Comparison of ENCODE assay signal across 21 cellular contexts in the genomic region with DNA sequence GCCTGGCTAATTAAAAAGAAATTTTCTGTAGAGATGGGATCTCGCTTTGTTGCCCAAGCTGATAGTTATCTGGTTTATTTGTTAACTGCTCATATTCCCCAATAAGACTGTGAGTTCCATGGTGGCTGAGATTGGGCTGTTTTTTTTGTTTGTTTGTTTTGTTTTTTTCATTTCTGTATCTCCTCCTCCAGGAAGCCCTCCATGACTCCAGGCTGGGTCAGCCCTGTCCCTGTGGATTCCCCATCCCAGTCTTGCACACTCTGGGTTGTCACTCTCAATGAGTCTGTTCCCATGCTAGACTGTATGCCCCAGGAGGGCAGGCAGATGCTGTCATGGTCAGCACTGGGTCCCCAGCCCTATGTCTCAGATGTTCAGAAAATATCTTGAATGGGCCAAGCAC. TPM values are rescaled to one million over a fixed set of nuclear protein-coding genes. Genes with fewer than 3 reads are reported as not detected.
A peak's percentile ranks its signal among the peaks of the same experiment; 100 is the strongest.
DNase-seq lines count a peak whose midpoint lies in the region; ATAC-seq, FAIRE-seq and TF ChIP-seq lines count a peak whose summit lies in the region.
"Had no signal": no experiment of that assay in that cellular context is flagged by ENCODE, and none has a peak within 500 bp of the region (broad histone marks: within the 10 kb centered on the region; RNA-seq: fewer than 3 reads in every experiment).

No MANE protein-coding gene starts in this region.

- no peaks in the 10 kb centered on the region; a peak in 1 of 5 replicates for H3K27me3 ChIP-seq in K562 (ENCODE audit: control insufficient read depth in 2 of 2, insufficient read depth in 2 of 2, low read length in 2 of 2)
- H3K27me3 ChIP-seq: BLaER1 had no signal

- H4K20me1 ChIP-seq in K562 (replicated peaks; ENCODE audit: control insufficient read depth, insufficient read depth, low read length): no peaks in the 10 kb centered on the region; the same call in 1 of the 2 replicates
- H4K20me1 ChIP-seq: BLaER1 had no signal

- H3K79me2 ChIP-seq in K562 (ENCODE audit: control insufficient read depth, insufficient read depth, low read length): peaks cover 17% of the 10 kb centered on the region

- in situ Hi-C loops in K562 (cut with MboI): no loop called here

- H3K27ac ChIP-seq in RWPE1 (peak overlapping the region; percentile 99), K562 (ENCODE audit: extremely low read depth, low read depth, low read length) (no peak overlapping the region)
- H3K27ac ChIP-seq: BLaER1, KMS-11 had no signal

- DNase-seq in activated CD4-positive, alpha-beta T cell treated with anti-CD3 and anti-CD28 coated beads for 36 hours: no peak
- DNase-seq in activated CD4-positive, alpha-beta T cell treated with anti-CD3 and anti-CD28 coated beads for 1 hour: no peak
- DNase-seq in RWPE1 (ENCODE audit: low spot score) (no peak), K562 (ENCODE audit: extremely low read depth in 1 of 4, low spot score in 3 of 4) (peak in 1 of 4 experiments; percentile 5), DMS114 treated with DMSO at 0.1 percent for 48 hours (lab: John Stamatoyannopoulos, UW; ENCODE audit: unreplicated experiment) (no peak)
- DNase-seq: Calu3; CD4-positive, alpha-beta memory T cell; DMS53; DND-41; EL had no signal

- no peak for ATAC-seq in activated CD4-positive, alpha-beta T cell treated with anti-CD3 and anti-CD28 coated beads for 36 hours
- ATAC-seq in K562 (no peak), HG02840 (IDR thresholded peaks at IDR 0.05; ENCODE audit: low FRiP score, unreplicated experiment) (no peak), HG03097 (IDR thresholded peaks at IDR 0.05; ENCODE audit: low FRiP score, unreplicated experiment) (no peak)
- ATAC-seq: GM12878 had no signal

- peak; percentile 29; the same call in 1 of the 2 replicates for TF ChIP-seq POLR2A in K562 (conservative IDR thresholded peaks at IDR 0.05)

- H3K9me3 ChIP-seq in K562 (replicated peaks; ENCODE audit: control insufficient read depth, insufficient read depth, low read depth, low read length): no peaks in the 10 kb centered on the region
- H3K9me3 ChIP-seq: BLaER1, HAP-1 had no signal

- H3K27me3 Mint-ChIP-seq in activated CD4-positive, alpha-beta T cell treated with anti-CD3 and anti-CD28 coated beads for 36 hours: no peaks in the 10 kb centered on the region
- H3K27me3 Mint-ChIP-seq: CD4-positive, alpha-beta memory T cell had no signal

- H3K36me3 Mint-ChIP-seq in activated CD4-positive, alpha-beta T cell treated with anti-CD3 and anti-CD28 coated beads for 36 hours (ENCODE audit: low read depth): peaks cover 43% of the 10 kb centered on the region

- no peak overlapping the region for H3K4me2 ChIP-seq in K562 (ENCODE audit: insufficient read depth, low read length)
- H3K4me2 ChIP-seq: BLaER1, KMS-11 had no signal

- CTCF ChIA-PET in activated CD4-positive, alpha-beta T cell treated with anti-CD3 and anti-CD28 coated beads for 36 hours (lab: Charles Lee): no interaction called here
- CTCF ChIA-PET in RWPE1 (lab: Yijun Ruan, JAX): no interaction called here
- CTCF ChIA-PET in K562 (lab: Yijun Ruan, JAX; ENCODE audit: low intra/inter-chr PET ratio): no interaction called here

- WGBS in K562 (ENCODE audit: insufficient coverage, low coverage, missing lambda C conversion rate): 85% methylated on average over 1 of the region's 1 CpG

- no TSS peak for BruUV-seq in K562 (replicated peaks; lab: Mats Ljungman, UMichigan)

- H3K4me1 ChIP-seq in K562 (replicated peaks in 1 of 2; ENCODE audit: control insufficient read depth in 2 of 2, insufficient read depth in 2 of 2, low read length in 2 of 2): peaks cover 29 to 56% of the 10 kb centered on the region in 2 experiments

- no peak overlapping the region for H3K9ac ChIP-seq in K562 (ENCODE audit: insufficient read depth in 1 of 2, low read depth in 2 of 2, low read length in 2 of 2)
- H3K9ac ChIP-seq: BLaER1, KMS-11 had no signal

- no peak overlapping the region for H3K4me3 ChIP-seq in K562
- H3K4me3 ChIP-seq: BLaER1, GM12878, HAP-1 had no signal

- no peak for FAIRE-seq in K562 (lab: Jason Lieb, UNC)
- FAIRE-seq: GM12878, GM19239 had no signal

- H3K27ac Mint-ChIP-seq in activated CD4-positive, alpha-beta T cell treated with anti-CD3 and anti-CD28 coated beads for 36 hours: peak overlapping the region; percentile 13
- H3K27ac Mint-ChIP-seq: CD14-positive monocyte had no signal

- H2AFZ ChIP-seq in K562 (ENCODE audit: low read depth, low read length): no peak overlapping the region

- H3K4me3 Mint-ChIP-seq in activated CD4-positive, alpha-beta T cell treated with anti-CD3 and anti-CD28 coated beads for 36 hours: no peak overlapping the region
- H3K4me3 Mint-ChIP-seq: CD14-positive monocyte had no signal

- H3K36me3 ChIP-seq in K562 (ENCODE audit: control insufficient read depth, insufficient read depth, low read length): peaks cover 9% of the 10 kb centered on the region; the same call in 1 of the 3 replicates
- H3K36me3 ChIP-seq: HAP-1 had no signal

- no peaks in the 10 kb centered on the region for H3K9me1 ChIP-seq in K562 (ENCODE audit: control insufficient read depth, insufficient read depth, low read length)

- H3K4me1 Mint-ChIP-seq in activated CD4-positive, alpha-beta T cell treated with anti-CD3 and anti-CD28 coated beads for 36 hours: peaks cover 29% of the 10 kb centered on the region

- no peaks in the 10 kb centered on the region for H3K9me3 Mint-ChIP-seq in activated CD4-positive, alpha-beta T cell treated with anti-CD3 and anti-CD28 coated beads for 36 hours (ENCODE audit: low read depth)
- H3K9me3 Mint-ChIP-seq: CD14-positive monocyte; CD4-positive, alpha-beta memory T cell had no signal

- POLR2A ChIA-PET in activated CD4-positive, alpha-beta T cell treated with anti-CD3 and anti-CD28 coated beads for 36 hours (lab: Charles Lee): no interaction called here
- POLR2A ChIA-PET in RWPE1 (lab: Yijun Ruan, JAX; ENCODE audit: low non-redundant PET) (interaction anchor here (0.5 kb wide), 1 partner anchor 37 kb away, joined by 7 read pairs; no protein-coding TSS in a partner anchor), K562 (lab: Yijun Ruan, JAX) (interaction anchor here (1.6 kb wide), 1 partner anchor 20 kb away, joined by 4 read pairs; no protein-coding TSS in a partner anchor)

- TF ChIP-seq RAD21 in K562 (CRISPR knock-in tag; conservative IDR thresholded peaks at IDR 0.05 in 1 of 2, IDR thresholded peaks at IDR 0.05 in 1 of 2): no peak

- TF ChIP-seq CTCF in RWPE1 (conservative IDR thresholded peaks at IDR 0.05; ENCODE audit: low read depth): no peak
- no peak for TF ChIP-seq CTCF in K562 (IDR thresholded peaks at IDR 0.05 in 2 of 3, conservative IDR thresholded peaks at IDR 0.05 in 1 of 3; ENCODE audit: insufficient read depth in 2 of 3, low read depth in 1 of 3, low read length in 3 of 3)

- intact Hi-C loops in activated CD4-positive, alpha-beta T cell treated with anti-CD3 and anti-CD28 coated beads for 36 hours (cut with DNase I, micrococcal nuclease): no loop called here
- intact Hi-C loops in K562 (cut with micrococcal nuclease): no loop called here

- TF ChIP-seq EP300 in K562 (IDR thresholded peaks at IDR 0.05; ENCODE audit: low read length): no peak

RNA-seq across cellular contexts. Expression of gene EML2, which starts 2.9 kb away (rescaled TPM):
- total RNA-seq in activated CD4-positive, alpha-beta T cell treated with anti-CD3 and anti-CD28 coated beads for 36 hours: 100 to 1,000 TPM; 121 to 134 TPM
- 111 and 247 TPM in 2 replicates for total RNA-seq in K562 (2011; cell fraction: chromatin; rRNA removed; ENCODE audit: low replicate concordance)
- total RNA-seq in K562 (2011; cell fraction: nucleolus; rRNA removed): 153 and 167 TPM in 2 replicates
- 116 and 121 TPM in 2 replicates for total RNA-seq in K562 (2011; cell fraction: nucleoplasm; rRNA removed)
- total RNA-seq in K562 (2014; rRNA removed) (38.8 and 45.0 TPM in 2 replicates), K562 (2014; rRNA removed; fragmentation: Illumina TruSeq; extraction: Trizol) (13.0 and 16.7 TPM in 2 replicates), K562 (2015; rRNA removed; fragmentation: Illumina TruSeq; extraction: Trizol) (19.6 and 21.6 TPM in 2 replicates), K562 (2021) (56.3 and 69.6 TPM in 2 replicates)
- polyA plus RNA-seq in K562 (2011; rRNA removed) (24.8 and 42.3 TPM in 2 replicates), K562 (2014; fragmentation: Illumina TruSeq; extraction: Trizol) (30.7 and 40.9 TPM in 2 replicates), K562 (2014; fragmentation: Nextera tagmentation; extraction: Ambion mirVana) (1 to 10 TPM; 2.6 to 2.7 TPM), K562 (2014; rRNA removed) (50.9 and 53.9 TPM in 2 replicates)
- 33.6 and 35.3 TPM in 2 replicates for polyA plus RNA-seq in K562 (2011; cell fraction: cytosol; rRNA removed)
- 183 and 277 TPM in 2 replicates for polyA plus RNA-seq in K562 (2011; cell fraction: nucleus; rRNA removed)
- 52.0 and 83.3 TPM in 2 replicates for polyA plus RNA-seq in K562 (2012)
- 17.6 and 20.1 TPM in 2 replicates for polyA minus RNA-seq in K562 (2011; rRNA and poly(A)+ RNA removed)
- 23.7 and 26.5 TPM in 2 replicates for polyA minus RNA-seq in K562 (2011; cell fraction: cytosol; rRNA and poly(A)+ RNA removed)
- polyA minus RNA-seq in K562 (2011; cell fraction: nucleus; rRNA and poly(A)+ RNA removed): 41.0 and 43.9 TPM in 2 replicates

RNA-seq across cellular contexts. Expression of gene GIPR, which starts 31.7 kb away (rescaled TPM):
- total RNA-seq in activated CD4-positive, alpha-beta T cell treated with anti-CD3 and anti-CD28 coated beads for 36 hours: 1 to 10 TPM; 4.5 to 5.9 TPM
- total RNA-seq in K562 (2011; cell fraction: chromatin; rRNA removed; ENCODE audit: low replicate concordance): 167 and 311 TPM in 2 replicates
- total RNA-seq in K562 (2011; cell fraction: nucleolus; rRNA removed): 156 and 157 TPM in 2 replicates
- 157 and 215 TPM in 2 replicates for total RNA-seq in K562 (2011; cell fraction: nucleoplasm; rRNA removed)
- total RNA-seq in K562 (2014; rRNA removed): 12.7 and 14.9 TPM in 2 replicates
- total RNA-seq in K562 (2014; rRNA removed; fragmentation: Illumina TruSeq; extraction: Trizol): 13.4 and 13.6 TPM in 2 replicates
- total RNA-seq in K562 (2015; rRNA removed; fragmentation: Illumina TruSeq; extraction: Trizol): 19.6 and 19.8 TPM in 2 replicates
- 21.7 and 24.4 TPM in 2 replicates for total RNA-seq in K562 (2021)
- 10.7 and 14.0 TPM in 2 replicates for polyA plus RNA-seq in K562 (2011; rRNA removed)
- polyA plus RNA-seq in K562 (2011; cell fraction: cytosol; rRNA removed): 5.8 and 6.6 TPM in 2 replicates
- 109 and 181 TPM in 2 replicates for polyA plus RNA-seq in K562 (2011; cell fraction: nucleus; rRNA removed)
- polyA plus RNA-seq in K562 (2012): 31.1 and 55.4 TPM in 2 replicates
- 12.7 and 16.9 TPM in 2 replicates for polyA plus RNA-seq in K562 (2014; fragmentation: Illumina TruSeq; extraction: Trizol)
- polyA plus RNA-seq in K562 (2014; fragmentation: Nextera tagmentation; extraction: Ambion mirVana): 1 to 10 TPM; 2.2 to 2.5 TPM
- 26.3 and 26.8 TPM in 2 replicates for polyA plus RNA-seq in K562 (2014; rRNA removed)
- 13.2 and 19.1 TPM in 2 replicates for polyA minus RNA-seq in K562 (2011; rRNA and poly(A)+ RNA removed)
- 7.3 and 11.5 TPM in 2 replicates for polyA minus RNA-seq in K562 (2011; cell fraction: cytosol; rRNA and poly(A)+ RNA removed)
- polyA minus RNA-seq in K562 (2011; cell fraction: nucleus; rRNA and poly(A)+ RNA removed): 49.4 and 54.7 TPM in 2 replicates
- total RNA-seq: H4 had no signal
- polyA plus RNA-seq: CD14-positive monocyte had no signal

RNA-seq across cellular contexts. Expression of gene GPR4, which starts 34.3 kb away (rescaled TPM):
- not detected for total RNA-seq in activated CD4-positive, alpha-beta T cell treated with anti-CD3 and anti-CD28 coated beads for 36 hours
- 0.12 TPM in 2 replicates for total RNA-seq in K562 (2011; cell fraction: chromatin; rRNA removed; ENCODE audit: low replicate concordance)
- not detected in 2 replicates for total RNA-seq in K562 (2011; cell fraction: nucleolus; rRNA removed)
- total RNA-seq in K562 (2011; cell fraction: nucleoplasm; rRNA removed): not detected in 2 replicates
- total RNA-seq in K562 (2014; rRNA removed) (not detected in 2 replicates), K562 (2014; rRNA removed; fragmentation: Illumina TruSeq; extraction: Trizol) (not detected in 2 replicates), K562 (2015; rRNA removed; fragmentation: Illumina TruSeq; extraction: Trizol) (not detected in 2 replicates), K562 (2021) (0.07 and 0.09 TPM in 2 replicates)
- polyA plus RNA-seq in K562 (2011; rRNA removed) (0.03 TPM in 1 of 2 replicates, not detected in the other), K562 (2014; fragmentation: Illumina TruSeq; extraction: Trizol) (0.04 and 0.12 TPM in 2 replicates), K562 (2014; fragmentation: Nextera tagmentation; extraction: Ambion mirVana) (not detected), K562 (2014; rRNA removed) (0.03 TPM in 1 of 2 replicates, not detected in the other)
- 0.03 TPM in 1 of 2 replicates, not detected in the other for polyA plus RNA-seq in K562 (2011; cell fraction: cytosol; rRNA removed)
- 0.06 TPM in 2 replicates for polyA plus RNA-seq in K562 (2011; cell fraction: nucleus; rRNA removed)
- polyA plus RNA-seq in K562 (2012): 0.16 and 0.21 TPM in 2 replicates
- not detected in 2 replicates for polyA minus RNA-seq in K562 (2011; rRNA and poly(A)+ RNA removed)
- not detected in 2 replicates for polyA minus RNA-seq in K562 (2011; cell fraction: cytosol; rRNA and poly(A)+ RNA removed)
- 0.13 TPM in 1 of 2 replicates, not detected in the other for polyA minus RNA-seq in K562 (2011; cell fraction: nucleus; rRNA and poly(A)+ RNA removed)
- total RNA-seq: A673; Calu3; CD4-positive, alpha-beta memory T cell; GM12878; H4 had no signal
- polyA plus RNA-seq: AG04450; CD14-positive monocyte; CD4-positive, alpha-beta memory T cell; GM12878 had no signal

RNA-seq across cellular contexts. Expression of gene OPA3, which starts 51.7 kb away (rescaled TPM):
- 10 to 100 TPM; 13.8 to 14.4 TPM for total RNA-seq in activated CD4-positive, alpha-beta T cell treated with anti-CD3 and anti-CD28 coated beads for 36 hours
- total RNA-seq in K562 (2011; cell fraction: chromatin; rRNA removed; ENCODE audit: low replicate concordance): 15.8 and 30.8 TPM in 2 replicates
- 9.5 TPM in 2 replicates for total RNA-seq in K562 (2011; cell fraction: nucleolus; rRNA removed)
- 10.4 and 11.7 TPM in 2 replicates for total RNA-seq in K562 (2011; cell fraction: nucleoplasm; rRNA removed)
- total RNA-seq in K562 (2014; rRNA removed): 5.5 and 7.7 TPM in 2 replicates
- 8.4 and 9.0 TPM in 2 replicates for total RNA-seq in K562 (2014; rRNA removed; fragmentation: Illumina TruSeq; extraction: Trizol)
- 12.2 and 12.9 TPM in 2 replicates for total RNA-seq in K562 (2015; rRNA removed; fragmentation: Illumina TruSeq; extraction: Trizol)
- total RNA-seq in K562 (2021): 16.8 and 18.8 TPM in 2 replicates
- 14.2 and 16.4 TPM in 2 replicates for polyA plus RNA-seq in K562 (2011; rRNA removed)
- polyA plus RNA-seq in K562 (2011; cell fraction: cytosol; rRNA removed): 23.7 and 30.7 TPM in 2 replicates
- 6.1 and 6.4 TPM in 2 replicates for polyA plus RNA-seq in K562 (2011; cell fraction: nucleus; rRNA removed)
- polyA plus RNA-seq in K562 (2012): 10.3 and 11.1 TPM in 2 replicates
- 10.6 and 12.6 TPM in 2 replicates for polyA plus RNA-seq in K562 (2014; fragmentation: Illumina TruSeq; extraction: Trizol)
- polyA plus RNA-seq in K562 (2014; fragmentation: Nextera tagmentation; extraction: Ambion mirVana): 1 to 10 TPM; 1.4 to 2.1 TPM
- 7.0 and 9.3 TPM in 2 replicates for polyA plus RNA-seq in K562 (2014; rRNA removed)
- polyA minus RNA-seq in K562 (2011; rRNA and poly(A)+ RNA removed): 11.1 and 13.0 TPM in 2 replicates
- polyA minus RNA-seq in K562 (2011; cell fraction: cytosol; rRNA and poly(A)+ RNA removed): 7.8 and 9.7 TPM in 2 replicates
- polyA minus RNA-seq in K562 (2011; cell fraction: nucleus; rRNA and poly(A)+ RNA removed): 2.0 and 2.2 TPM in 2 replicates

RNA-seq across cellular contexts. Expression of gene SNRPD2, which starts 55.5 kb away (rescaled TPM):
- total RNA-seq in activated CD4-positive, alpha-beta T cell treated with anti-CD3 and anti-CD28 coated beads for 36 hours: 100 to 1,000 TPM; 619 to 839 TPM
- 50.0 and 52.6 TPM in 2 replicates for total RNA-seq in K562 (2011; cell fraction: chromatin; rRNA removed; ENCODE audit: low replicate concordance)
- total RNA-seq in K562 (2011; cell fraction: nucleolus; rRNA removed): 163 and 171 TPM in 2 replicates
- total RNA-seq in K562 (2011; cell fraction: nucleoplasm; rRNA removed): 148 and 206 TPM in 2 replicates
- 1,029 and 1,092 TPM in 2 replicates for total RNA-seq in K562 (2014; rRNA removed)
- 793 and 886 TPM in 2 replicates for total RNA-seq in K562 (2014; rRNA removed; fragmentation: Illumina TruSeq; extraction: Trizol)
- total RNA-seq in K562 (2015; rRNA removed; fragmentation: Illumina TruSeq; extraction: Trizol): 677 and 728 TPM in 2 replicates
- total RNA-seq in K562 (2021): 1,103 and 1,199 TPM in 2 replicates
- 1,538 and 1,599 TPM in 2 replicates for polyA plus RNA-seq in K562 (2011; rRNA removed)
- 691 and 802 TPM in 2 replicates for polyA plus RNA-seq in K562 (2011; cell fraction: cytosol; rRNA removed)
- 342 and 554 TPM in 2 replicates for polyA plus RNA-seq in K562 (2011; cell fraction: nucleus; rRNA removed)
- polyA plus RNA-seq in K562 (2012): 738 and 818 TPM in 2 replicates
- 781 and 861 TPM in 2 replicates for polyA plus RNA-seq in K562 (2014; fragmentation: Illumina TruSeq; extraction: Trizol)
- polyA plus RNA-seq in K562 (2014; fragmentation: Nextera tagmentation; extraction: Ambion mirVana): 1,000 to 10,000 TPM; 3,747 to 4,411 TPM
- 1,021 and 1,290 TPM in 2 replicates for polyA plus RNA-seq in K562 (2014; rRNA removed)
- 280 and 301 TPM in 2 replicates for polyA minus RNA-seq in K562 (2011; rRNA and poly(A)+ RNA removed)
- polyA minus RNA-seq in K562 (2011; cell fraction: cytosol; rRNA and poly(A)+ RNA removed): 111 and 125 TPM in 2 replicates
- 38.4 and 110 TPM in 2 replicates for polyA minus RNA-seq in K562 (2011; cell fraction: nucleus; rRNA and poly(A)+ RNA removed)
